ENCODE assay signal across 7 cellular contexts in the genomic region with DNA sequence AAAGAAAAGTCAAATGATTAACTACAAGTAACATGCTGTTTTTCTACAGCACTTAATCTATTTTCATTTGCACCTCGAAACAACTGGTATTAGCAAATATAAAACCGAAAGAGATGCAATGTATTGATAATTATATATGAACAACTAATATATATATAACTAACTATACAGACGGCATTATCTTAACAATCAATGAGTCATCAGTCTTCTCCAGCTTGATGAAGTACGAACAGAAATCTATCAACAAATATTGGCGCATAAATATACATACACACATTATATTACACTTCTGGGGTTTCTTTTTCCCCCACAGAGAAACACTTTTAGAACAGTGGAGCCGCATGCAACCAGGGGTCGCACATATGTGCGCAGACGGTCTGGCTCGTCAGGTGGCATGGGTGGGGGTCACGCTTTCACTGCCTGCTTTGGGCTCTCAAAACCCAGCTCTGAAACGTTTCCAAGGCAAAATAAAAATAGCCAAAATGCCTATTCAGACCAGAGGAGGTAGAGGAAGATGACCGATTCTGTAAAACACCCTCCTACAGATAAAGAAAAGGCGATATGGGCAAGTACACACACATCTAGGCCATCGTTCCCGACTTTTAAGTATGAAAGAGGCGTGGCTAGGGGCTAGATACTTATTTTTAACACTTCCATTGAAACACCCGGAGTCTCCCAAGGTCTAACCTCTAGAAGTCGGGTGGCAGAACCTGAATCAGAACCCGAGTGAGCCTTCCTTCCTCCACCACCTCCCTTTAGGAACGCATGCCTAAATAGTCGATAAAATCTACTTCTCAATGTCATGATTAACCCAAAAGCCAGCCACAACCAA. TPM values are rescaled to one million over a fixed set of nuclear protein-coding genes. Genes with fewer than 3 reads are reported as not detected.
A peak's percentile ranks its signal among the peaks of the same experiment; 100 is the strongest.
DNase-seq lines count a peak whose midpoint lies in the region; ATAC-seq and TF ChIP-seq lines count a peak whose summit lies in the region.

No MANE protein-coding gene starts in this region.

- H3K23ac ChIP-seq in trophoblast cell (ENCODE audit: low read length) = no peak overlapping the region

- no peak for ATAC-seq in GM21529 (IDR thresholded peaks at IDR 0.05; ENCODE audit: unreplicated experiment)
- no peak for ATAC-seq in HG02678 (IDR thresholded peaks at IDR 0.05; ENCODE audit: unreplicated experiment)

- H3K4ac ChIP-seq in trophoblast cell (ENCODE audit: low read depth, low read length) = peak overlapping the region; percentile 88

- H3K36me3 ChIP-seq in trophoblast cell (ENCODE audit: control insufficient read depth in 1 of 2, insufficient read depth in 2 of 2, low read length in 2 of 2) = no peaks in the 10 kb centered on the region

- H3K27ac ChIP-seq in epithelial cell of prostate (peak overlapping the region; percentile 76), trophoblast cell (ENCODE audit: low read depth, low read length) (no peak overlapping the region)

- H3K9ac ChIP-seq in trophoblast cell (ENCODE audit: low read length) = no peak overlapping the region

- H2AK5ac ChIP-seq in trophoblast cell (ENCODE audit: low read length) = no peak overlapping the region

- H3K4me3 ChIP-seq in GM12875 (ENCODE audit: low read depth, low read length) = peak overlapping the region; percentile 93
- H3K4me3 ChIP-seq in trophoblast cell (ENCODE audit: low read depth, low read length) = peak overlapping the region; percentile 36

- DNase-seq in RKO (ENCODE audit: low spot score) (peak; percentile 52), epithelial cell of prostate (ENCODE audit: low read depth, low spot score) (no peak), trophoblast cell (peak in 1 of 2 donors; percentile 44)
- DNase-seq in NK-92 treated with Interleukin-12 subunit alpha and Interleukin-12 subunit beta, amount 100 ng/mL, for 24 hours (lab: John Stamatoyannopoulos, UW) = no peak

- H2BK120ac ChIP-seq in trophoblast cell (ENCODE audit: insufficient read depth, low read length, poor library complexity) = no peak overlapping the region

- peaks cover 4 to 9% of the 10 kb centered on the region in 2 experiments for H3K4me1 ChIP-seq in trophoblast cell (ENCODE audit: control insufficient read depth in 1 of 2, insufficient read depth in 2 of 2, low read length in 2 of 2)

- WGBS in trophoblast cell (ENCODE audit: extremely low coverage, insufficient coverage, insufficient read length) = no CpG with 5 or more reads among the region's 22 CpGs

- no peak overlapping the region for H4K91ac ChIP-seq in trophoblast cell (ENCODE audit: low read depth, low read length)

- H4K12ac ChIP-seq in trophoblast cell (ENCODE audit: low read depth, low read length) = no peak overlapping the region

- H2AFZ ChIP-seq in trophoblast cell (ENCODE audit: insufficient read depth, low read length, poor library complexity) = no peak overlapping the region

- H3K27me3 ChIP-seq in trophoblast cell (ENCODE audit: insufficient read depth, low read length) = no peaks in the 10 kb centered on the region

- no peak overlapping the region for H2BK5ac ChIP-seq in trophoblast cell (ENCODE audit: low read depth, low read length, poor library complexity)

- no peak overlapping the region for H2BK12ac ChIP-seq in trophoblast cell (ENCODE audit: low read length)

- no peak overlapping the region for H3K14ac ChIP-seq in trophoblast cell (ENCODE audit: low read length)

- H3K4me2 ChIP-seq in trophoblast cell (ENCODE audit: low read length) = peak overlapping the region; percentile 94

- TF ChIP-seq CTCF in GM12875 (IDR thresholded peaks at IDR 0.05; ENCODE audit: borderline replicate concordance, insufficient read depth, low read depth, low read length) = no peak

- H3K18ac ChIP-seq in trophoblast cell (ENCODE audit: low read length) = no peak overlapping the region

- H4K8ac ChIP-seq in trophoblast cell (ENCODE audit: low read depth, low read length) = no peak overlapping the region

- peaks cover 12% of the 10 kb centered on the region for H3K79me2 ChIP-seq in trophoblast cell (ENCODE audit: control insufficient read depth, insufficient read depth, low read length, poor library complexity)

- H3K79me1 ChIP-seq in trophoblast cell (ENCODE audit: low read length) = peaks cover 12% of the 10 kb centered on the region

- peaks cover 2% of the 10 kb centered on the region for H3K9me3 ChIP-seq in trophoblast cell (ENCODE audit: insufficient read depth, low read depth, low read length)

RNA-seq across cellular contexts. Expression of gene ARHGAP12, which starts 1.6 kb away (rescaled TPM):
- 15.5 and 16.4 TPM in 2 replicates for polyA plus RNA-seq in trophoblast cell (2013)
